In genomic region chr7:31033674-31034073, GRCh38 we compare ENCODE assay signal across 1 cellular context.
TF ChIP-seq lines count a peak whose summit lies in the region.

No MANE protein-coding gene starts in this region.

TF ChIP-seq in HepG2, 621 proteins besides CTCF, POLR2A, EP300 and RAD21 (continued from another document):
- TF ChIP-seq, protein P1, sequence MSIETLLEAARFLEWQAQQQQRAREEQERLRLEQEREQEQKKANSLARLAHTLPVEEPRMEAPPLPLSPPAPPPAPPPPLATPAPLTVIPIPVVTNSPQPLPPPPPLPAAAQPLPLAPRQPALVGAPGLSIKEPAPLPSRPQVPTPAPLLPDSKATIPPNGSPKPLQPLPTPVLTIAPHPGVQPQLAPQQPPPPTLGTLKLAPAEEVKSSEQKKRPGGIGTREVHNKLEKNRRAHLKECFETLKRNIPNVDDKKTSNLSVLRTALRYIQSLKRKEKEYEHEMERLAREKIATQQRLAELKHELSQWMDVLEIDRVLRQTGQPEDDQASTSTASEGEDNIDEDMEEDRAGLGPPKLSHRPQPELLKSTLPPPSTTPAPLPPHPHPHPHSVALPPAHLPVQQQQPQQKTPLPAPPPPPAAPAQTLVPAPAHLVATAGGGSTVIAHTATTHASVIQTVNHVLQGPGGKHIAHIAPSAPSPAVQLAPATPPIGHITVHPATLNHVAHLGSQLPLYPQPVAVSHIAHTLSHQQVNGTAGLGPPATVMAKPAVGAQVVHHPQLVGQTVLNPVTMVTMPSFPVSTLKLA (IDR thresholded peaks at IDR 0.05), result peak; percentile 75
- no peak for TF ChIP-seq PRMT3 (CRISPR knock-in tag; IDR thresholded peaks at IDR 0.05; ENCODE audit: borderline replicate concordance, low read depth)
